Comparison of ENCODE assay signal across 22 cellular contexts in the genomic region with DNA sequence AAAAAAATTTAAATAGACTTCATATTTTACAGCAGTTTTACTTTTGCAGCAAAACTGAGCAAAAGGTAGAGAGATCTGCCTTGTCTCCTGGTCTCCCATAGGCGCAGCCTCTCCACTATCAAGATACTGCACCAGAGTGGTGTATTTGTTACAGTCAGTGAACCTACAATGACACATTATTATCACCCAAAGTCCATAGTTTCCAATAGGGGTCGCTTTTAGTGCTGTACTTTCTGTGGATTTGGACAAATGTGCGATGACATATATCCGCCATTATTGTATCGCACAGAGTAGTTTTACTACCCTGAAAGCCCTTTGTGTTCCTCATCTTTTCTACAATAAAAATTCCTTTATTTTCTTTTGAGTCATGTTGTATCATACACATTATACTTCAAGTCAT.
DNase-seq lines count a peak whose midpoint lies in the region; ATAC-seq and TF ChIP-seq lines count a peak whose summit lies in the region.
"Had no signal": no experiment of that assay in that cellular context is flagged by ENCODE, and none has a peak within 500 bp of the region (broad histone marks: within the 10 kb centered on the region; RNA-seq: fewer than 3 reads in every experiment).

No MANE protein-coding gene starts in this region.

- H3K36me3 ChIP-seq in prostate gland, result no peaks in the 10 kb centered on the region
- H3K36me3 ChIP-seq: BE2C; BLaER1 treated with 17β-estradiol and CSF1 and Interleukin-3, amounts not matched to agents 10 nM and 100 nM had no signal

- WGBS in prostate gland, result 68% methylated on average over 5 of the region's 5 CpGs

- H3K27ac Mint-ChIP-seq in HFFc6, result no peak overlapping the region
- H3K27ac Mint-ChIP-seq in T-helper 2 cell treated with Interferon-gamma antibody and Interleukin-4, amounts not matched to agents 5 μg/mL and 100 μg/mL, for 36 hours, result no peak overlapping the region
- H3K27ac Mint-ChIP-seq: CD14-positive monocyte; CD4-positive, alpha-beta T cell; CD8-positive, alpha-beta memory T cell; GM23338; H9 had no signal

- H3K9me3 Mint-ChIP-seq in HFFc6, result no peaks in the 10 kb centered on the region
- H3K9me3 Mint-ChIP-seq in T-helper 2 cell treated with Interferon-gamma antibody and Interleukin-4, amounts not matched to agents 5 μg/mL and 100 μg/mL, for 36 hours, result no peaks in the 10 kb centered on the region
- H3K9me3 Mint-ChIP-seq: GM23338 had no signal

- no peaks in the 10 kb centered on the region for H3K4me1 ChIP-seq in prostate gland (replicated peaks)
- H3K4me1 ChIP-seq: BE2C; BLaER1 treated with 17β-estradiol and CSF1 and Interleukin-3, amounts not matched to agents 10 nM and 100 nM had no signal

- H3K27me3 Mint-ChIP-seq in HFFc6 (ENCODE audit: insufficient read depth), result no peaks in the 10 kb centered on the region
- no peaks in the 10 kb centered on the region for H3K27me3 Mint-ChIP-seq in T-helper 2 cell treated with Interferon-gamma antibody and Interleukin-4, amounts not matched to agents 5 μg/mL and 100 μg/mL, for 36 hours (ENCODE audit: low read depth)
- H3K27me3 Mint-ChIP-seq: CD4-positive, alpha-beta T cell; CD8-positive, alpha-beta memory T cell had no signal

- H3K4me3 Mint-ChIP-seq in HFFc6, result no peak overlapping the region
- H3K4me3 Mint-ChIP-seq in T-helper 2 cell treated with Interferon-gamma antibody and Interleukin-4, amounts not matched to agents 5 μg/mL and 100 μg/mL, for 36 hours, result no peak overlapping the region
- H3K4me3 Mint-ChIP-seq: CD14-positive monocyte; CD4-positive, alpha-beta T cell; CD8-positive, alpha-beta memory T cell; GM23338; H9 had no signal

- no peaks in the 10 kb centered on the region; the same call in 1 of the 2 replicates for H3K4me1 Mint-ChIP-seq in HFFc6 (ENCODE audit: low read depth)
- H3K4me1 Mint-ChIP-seq in T-helper 2 cell treated with Interferon-gamma antibody and Interleukin-4, amounts not matched to agents 5 μg/mL and 100 μg/mL, for 36 hours (ENCODE audit: low read depth), result no peaks in the 10 kb centered on the region
- H3K4me1 Mint-ChIP-seq: CD14-positive monocyte; CD8-positive, alpha-beta memory T cell; GM23338; H9 had no signal

- intact Hi-C loops in prostate gland (cut with DNase I), result no loop called here

- no peaks in the 10 kb centered on the region for H3K27me3 ChIP-seq in prostate gland (replicated peaks; ENCODE audit: insufficient read depth)
- H3K27me3 ChIP-seq: BE2C; BLaER1 treated with 17β-estradiol and CSF1 and Interleukin-3, amounts not matched to agents 10 nM and 100 nM had no signal

- no peak overlapping the region for H3K4me3 ChIP-seq in prostate gland
- H3K4me3 ChIP-seq: BLaER1 treated with 17β-estradiol and CSF1 and Interleukin-3, amounts not matched to agents 10 nM and 100 nM; GM12878; GM23338 had no signal

- TF ChIP-seq CTCF in HFFc6 (IDR thresholded peaks at IDR 0.05) (peak; percentile 18; the same call in 1 of the 2 replicates), prostate gland (IDR thresholded peaks at IDR 0.05) (no peak)

- ATAC-seq in GM21723 (IDR thresholded peaks at IDR 0.05; ENCODE audit: unreplicated experiment), result no peak
- ATAC-seq: GM12878, GM23338, HCT116 had no signal

- no peaks in the 10 kb centered on the region for H3K9me3 ChIP-seq in prostate gland
- H3K9me3 ChIP-seq: BE2C; BLaER1 treated with 17β-estradiol and CSF1 and Interleukin-3, amounts not matched to agents 10 nM and 100 nM had no signal

- TF ChIP-seq POLR2A in prostate gland (IDR thresholded peaks at IDR 0.05), result no peak

- DNase-seq in HFFc6, result no peak
- DNase-seq in LHCN-M2 (ENCODE audit: low read depth), result peak; percentile 3
- DNase-seq in RPMI7951 (ENCODE audit: low read depth), result peak; percentile 1
- no peak for DNase-seq in SK-N-DZ (ENCODE audit: low spot score)
- no peak for DNase-seq in prostate gland (ENCODE audit: low spot score)
- DNase-seq in T-helper 2 cell treated with Interferon-gamma antibody and Interleukin-4, amounts not matched to agents 5 μg/mL and 100 μg/mL, for 36 hours (ENCODE audit: low spot score), result no peak
- DNase-seq: ACHN; AML-193; BE2C; CD4-positive, alpha-beta T cell; CD8-positive, alpha-beta memory T cell; DMS 273 treated with DMSO at 0.1 percent for 48 hours; DMS79; EL; GDM1; H9 had no signal

- no peak overlapping the region for H3K27ac ChIP-seq in prostate gland
- H3K27ac ChIP-seq: BLaER1 treated with 17β-estradiol and CSF1 and Interleukin-3, amounts not matched to agents 10 nM and 100 nM had no signal

- H3K36me3 Mint-ChIP-seq in HFFc6 (ENCODE audit: low read depth), result no peaks in the 10 kb centered on the region
- no peaks in the 10 kb centered on the region for H3K36me3 Mint-ChIP-seq in T-helper 2 cell treated with Interferon-gamma antibody and Interleukin-4, amounts not matched to agents 5 μg/mL and 100 μg/mL, for 36 hours (ENCODE audit: low read depth)
- H3K36me3 Mint-ChIP-seq: CD14-positive monocyte had no signal

Comparison
In these comparisons a context has a peak if more than half of its experiments do, and no peak if none do; other contexts are left out.
1. DNase-seq: peak in LHCN-M2 (single experiment) and RPMI7951 (single experiment); none in HFFc6 (single experiment), SK-N-DZ (single experiment), prostate gland (single experiment) and T-helper 2 cell treated with Interferon-gamma antibody and Interleukin-4, amounts not matched to agents 5 μg/mL and 100 μg/mL, for 36 hours (single experiment).